ENCODE assay signal across 1 cellular context in the genomic region with DNA sequence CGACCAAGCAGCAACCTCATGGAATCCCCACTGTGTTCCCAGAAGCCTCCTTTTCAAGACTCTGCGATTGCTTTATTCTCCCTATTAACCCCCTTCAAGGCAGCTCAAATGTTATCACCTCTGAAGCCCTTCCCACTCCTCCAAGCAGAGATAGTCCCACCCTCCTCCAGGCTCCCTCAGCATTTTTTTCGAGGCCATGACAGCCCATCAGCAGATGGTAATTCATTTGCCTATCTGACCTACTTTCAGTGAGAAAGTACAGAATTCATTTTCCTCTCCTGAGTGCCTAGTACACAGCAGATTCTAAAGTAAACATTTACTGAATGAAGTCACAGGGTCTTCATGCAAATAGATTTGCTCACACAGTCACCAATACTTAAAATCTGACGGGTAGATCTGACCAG.
TF ChIP-seq lines count a peak whose summit lies in the region.

No MANE protein-coding gene starts in this region.

TF ChIP-seq in H1, 55 proteins besides CTCF, POLR2A, EP300 and RAD21 (continued from another document):
- TF ChIP-seq CHD1 (IDR thresholded peaks at IDR 0.05; ENCODE audit: low read depth, low read length): no peak
- TF ChIP-seq, protein P1, sequence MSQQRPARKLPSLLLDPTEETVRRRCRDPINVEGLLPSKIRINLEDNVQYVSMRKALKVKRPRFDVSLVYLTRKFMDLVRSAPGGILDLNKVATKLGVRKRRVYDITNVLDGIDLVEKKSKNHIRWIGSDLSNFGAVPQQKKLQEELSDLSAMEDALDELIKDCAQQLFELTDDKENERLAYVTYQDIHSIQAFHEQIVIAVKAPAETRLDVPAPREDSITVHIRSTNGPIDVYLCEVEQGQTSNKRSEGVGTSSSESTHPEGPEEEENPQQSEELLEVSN (IDR thresholded peaks at IDR 0.05): no peak; the same call in 1 of the 2 replicates
